In genomic region chr18:79466591-79466990, GRCh38 we compare ENCODE assay signal across 14 cellular contexts.
DNase-seq lines count a peak whose midpoint lies in the region; ATAC-seq lines count a peak whose summit lies in the region.
"Had no signal": no experiment of that assay in that cellular context is flagged by ENCODE, and none has a peak within 500 bp of the region (broad histone marks: within the 10 kb centered on the region; RNA-seq: fewer than 3 reads in every experiment).

No MANE protein-coding gene starts in this region.

- no peak overlapping the region for H3K14ac ChIP-seq in neuronal stem cell (ENCODE audit: low read length)

- no peak overlapping the region for H2AK5ac ChIP-seq in neuronal stem cell (ENCODE audit: low read depth, low read length)

- H4K8ac ChIP-seq in neuronal stem cell (ENCODE audit: low read depth, low read length), result no peak overlapping the region

- H4K20me1 ChIP-seq in Karpas-422 (ENCODE audit: insufficient read depth, low read depth, low read length), result no peaks in the 10 kb centered on the region

- H3K27me3 ChIP-seq in Karpas-422 (ENCODE audit: low read length) (no peaks in the 10 kb centered on the region), neuronal stem cell (ENCODE audit: control insufficient read depth in 3 of 3, insufficient read depth in 3 of 3, low read depth in 1 of 3, low read length in 3 of 3) (no peaks in the 10 kb centered on the region)
- H3K27me3 ChIP-seq: heart left ventricle had no signal

- no peak overlapping the region for H2AFZ ChIP-seq in Karpas-422 (ENCODE audit: low read length)
- H2AFZ ChIP-seq in neuronal stem cell (ENCODE audit: low read length), result no peak overlapping the region

- no peak overlapping the region for H2BK120ac ChIP-seq in neuronal stem cell (ENCODE audit: low read depth, low read length)

- peak overlapping the region; percentile 58 for H3K18ac ChIP-seq in neuronal stem cell (ENCODE audit: low read length)

- peak overlapping the region; percentile 35 for H2BK12ac ChIP-seq in neuronal stem cell (ENCODE audit: low read length)

- no peaks in the 10 kb centered on the region for H3K79me1 ChIP-seq in neuronal stem cell (ENCODE audit: low read depth, low read length)

- no CpG with 5 or more reads among the region's 16 CpGs for WGBS in neuronal stem cell (ENCODE audit: extremely low coverage in 2 of 2, insufficient read length in 2 of 2, insufficient replicate concordance in 1 of 2), 2 donors

- peak overlapping the region; percentile 39 for H3K23ac ChIP-seq in neuronal stem cell (ENCODE audit: low read depth, low read length, poor library complexity)

- H3K27ac ChIP-seq in Karpas-422 (ENCODE audit: low read length) (peak overlapping the region; percentile 96), neuronal stem cell (replicated peaks; ENCODE audit: low read length) (no peak overlapping the region)
- H3K27ac ChIP-seq: 22Rv1, prostate gland had no signal

- H3K4me2 ChIP-seq in Karpas-422 (ENCODE audit: low read depth, low read length, poor library complexity, severe bottlenecking), result peak overlapping the region; percentile 73
- H3K4me2 ChIP-seq in neuronal stem cell (ENCODE audit: insufficient read depth, low read length, poor library complexity, severe bottlenecking), result no peak overlapping the region

- ATAC-seq in GM21786 (IDR thresholded peaks at IDR 0.05; ENCODE audit: unreplicated experiment), result peak; percentile 39
- ATAC-seq in stimulated activated naive CD8-positive, alpha-beta T cell treated with anti-CD3 and anti-CD28 coated beads, Interleukin-15, Interleukin-2, amounts not matched to agents 100 U/mL and 50 U/mL, for 24 hours, result no peak
- ATAC-seq: heart left ventricle had no signal

- H3K4me3 ChIP-seq in Karpas-422 (ENCODE audit: low read length), result no peak overlapping the region
- no peak overlapping the region for H3K4me3 ChIP-seq in neuronal stem cell (ENCODE audit: low read length in 2 of 2)
- H3K4me3 ChIP-seq: lung, prostate gland had no signal

- H4K91ac ChIP-seq in neuronal stem cell (ENCODE audit: low read depth, low read length, poor library complexity), result no peak overlapping the region

- H3K36me3 ChIP-seq in Karpas-422 (ENCODE audit: insufficient read depth, low read length) (peaks cover 29% of the 10 kb centered on the region), neuronal stem cell (replicated peaks in 1 of 2; ENCODE audit: control insufficient read depth in 2 of 2, insufficient read depth in 2 of 2, low read length in 2 of 2) (peaks cover 0 to 3% of the 10 kb centered on the region in 2 donors)
- H3K36me3 ChIP-seq: prostate gland had no signal

- H3K4me1 ChIP-seq in Karpas-422 (ENCODE audit: low read length), result peaks cover 51% of the 10 kb centered on the region
- H3K4me1 ChIP-seq in neuronal stem cell (ENCODE audit: control insufficient read depth in 2 of 2, insufficient read depth in 1 of 2, low read depth in 1 of 2, low read length in 2 of 2), result peaks cover 2 to 16% of the 10 kb centered on the region in 2 donors

- H2BK15ac ChIP-seq in neuronal stem cell (ENCODE audit: low read length), result no peak overlapping the region

- H3K9me2 ChIP-seq in Karpas-422 (replicated peaks; ENCODE audit: insufficient read depth, low read length), result no peaks in the 10 kb centered on the region

- H3K79me2 ChIP-seq in Karpas-422 (ENCODE audit: low read length), result peaks cover 34% of the 10 kb centered on the region

- no peak overlapping the region for H3K4ac ChIP-seq in neuronal stem cell (ENCODE audit: low read length)

- DNase-seq in DMS53 (lab: John Stamatoyannopoulos, UW), result peak; percentile 29
- DNase-seq in DMS53 treated with DMSO at 0.1 percent for 48 hours (lab: John Stamatoyannopoulos, UW; ENCODE audit: unreplicated experiment), result no peak
- DNase-seq in Karpas-422, result no peak
- no peak for DNase-seq in neuronal stem cell (ENCODE audit: low spot score)
- DNase-seq in NCI-H446 treated with DMSO at 0.1 percent for 48 hours (lab: John Stamatoyannopoulos, UW), result no peak
- DNase-seq in stimulated activated naive CD8-positive, alpha-beta T cell treated with anti-CD3 and anti-CD28 coated beads, Interleukin-15, Interleukin-2, amounts not matched to agents 100 U/mL and 50 U/mL, for 24 hours, result no peak
- no peak for DNase-seq in activated CD4-positive, alpha-beta T cell treated with anti-CD3 and anti-CD28 coated beads for 1 hour
- DNase-seq: activated CD8-positive, alpha-beta memory T cell treated with anti-CD3 and anti-CD28 coated beads, Interleukin-2, amount 50 U/mL, for 4 hours; effector CD4-positive, alpha-beta T cell; heart left ventricle had no signal

- no peaks in the 10 kb centered on the region for H3K9me3 ChIP-seq in Karpas-422 (ENCODE audit: low read length)
- H3K9me3 ChIP-seq in neuronal stem cell (replicated peaks in 1 of 2; ENCODE audit: control insufficient read depth in 2 of 2, insufficient read depth in 1 of 2, low read depth in 1 of 2, low read length in 2 of 2), result no peaks in the 10 kb centered on the region
- H3K9me3 ChIP-seq: heart left ventricle, prostate gland had no signal

- H3K9ac ChIP-seq in Karpas-422 (ENCODE audit: low read length), result peak overlapping the region; percentile 77
- H3K9ac ChIP-seq in neuronal stem cell (ENCODE audit: low read depth, low read length, poor library complexity), result no peak overlapping the region

- no peak overlapping the region for H2BK5ac ChIP-seq in neuronal stem cell (ENCODE audit: low read length)
